Comparison of ENCODE assay signal across 20 cellular contexts in the genomic region with DNA sequence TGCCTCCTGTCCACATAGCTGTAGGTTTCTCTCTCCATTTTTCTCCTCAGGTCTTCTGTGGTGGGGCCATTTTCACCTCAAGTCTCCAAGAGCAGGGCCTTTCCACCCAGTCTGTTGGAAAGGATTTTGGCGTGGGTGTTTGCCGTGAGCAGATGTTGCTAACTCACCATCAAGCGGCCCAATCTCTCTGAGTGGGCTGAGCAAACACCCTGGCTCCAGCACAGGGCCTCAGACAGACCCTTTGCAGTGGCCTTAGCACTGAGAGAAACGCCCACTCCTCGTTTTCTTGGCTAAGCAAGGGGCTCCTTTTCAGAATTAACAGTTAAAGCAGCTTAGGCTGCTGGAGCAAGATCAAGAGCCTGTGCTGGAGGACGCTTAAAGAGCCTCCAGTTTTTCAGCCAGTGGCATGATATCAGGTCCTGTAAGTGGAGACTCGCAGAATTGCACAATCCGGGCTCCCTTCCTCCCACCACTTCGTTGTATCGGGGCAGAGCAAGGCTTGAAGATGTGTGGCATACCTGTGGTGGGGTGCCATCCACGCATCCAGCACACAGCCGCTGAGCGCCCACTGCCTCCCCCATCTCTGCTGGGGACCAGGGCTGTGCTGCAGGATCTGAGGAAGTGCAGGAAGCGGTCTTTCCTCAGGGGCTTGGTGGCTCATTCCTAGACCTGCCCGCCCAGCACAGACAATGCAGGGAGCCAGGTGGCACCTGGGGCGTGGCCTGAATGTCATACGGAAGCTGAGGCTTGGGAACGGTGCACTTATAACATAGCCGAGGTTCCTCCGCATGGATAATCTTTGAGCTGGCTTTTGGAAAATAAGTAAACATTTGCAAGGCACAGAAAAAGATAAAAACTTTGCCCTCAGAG.
DNase-seq lines count a peak whose midpoint lies in the region; ATAC-seq and TF ChIP-seq lines count a peak whose summit lies in the region.
"Had no signal": no experiment of that assay in that cellular context is flagged by ENCODE, and none has a peak within 500 bp of the region (broad histone marks: within the 10 kb centered on the region; RNA-seq: fewer than 3 reads in every experiment).

No MANE protein-coding gene starts in this region.

- no peak for ATAC-seq in HG02870 (IDR thresholded peaks at IDR 0.05; ENCODE audit: unreplicated experiment)

- H3K36me3 ChIP-seq in H7 (replicated peaks; ENCODE audit: control insufficient read depth, insufficient read depth, low read length), result no peaks in the 10 kb centered on the region
- H3K36me3 ChIP-seq in neural progenitor cell, result no peaks in the 10 kb centered on the region
- H3K36me3 ChIP-seq in WERI-Rb-1, result no peaks in the 10 kb centered on the region

- no peak overlapping the region for H3K9ac ChIP-seq in neural progenitor cell

- H3K4me3 ChIP-seq in H7 (ENCODE audit: insufficient read depth, low read depth, low read length) (no peak overlapping the region), neural progenitor cell (no peak overlapping the region), WERI-Rb-1 (ENCODE audit: low read depth, low read length) (no peak overlapping the region)

- H4K20me1 ChIP-seq in neural progenitor cell (ENCODE audit: low read depth), result no peaks in the 10 kb centered on the region

- no peak for TF ChIP-seq CTCF in brain (conservative IDR thresholded peaks at IDR 0.05)
- no peak for TF ChIP-seq CTCF in neural progenitor cell (IDR thresholded peaks at IDR 0.05)
- no peak for TF ChIP-seq CTCF in WERI-Rb-1 (IDR thresholded peaks at IDR 0.05; ENCODE audit: low read depth, low read length)

- H3K9me3 ChIP-seq in neural progenitor cell (ENCODE audit: low read depth) (no peaks in the 10 kb centered on the region), WERI-Rb-1 (ENCODE audit: severe bottlenecking) (no peaks in the 10 kb centered on the region)

- no peak overlapping the region for H3K27ac ChIP-seq in neural progenitor cell
- no peak overlapping the region for H3K27ac ChIP-seq in WERI-Rb-1
- H3K27ac ChIP-seq: HL-60 had no signal

- H3F3A ChIP-seq in neural progenitor cell (ENCODE audit: low read depth), result no peaks in the 10 kb centered on the region

- no peaks in the 10 kb centered on the region for H3K79me2 ChIP-seq in neural progenitor cell (ENCODE audit: low read depth)

- H3K4me3 Mint-ChIP-seq in brain, result no peak overlapping the region
- H3K4me3 Mint-ChIP-seq in neural progenitor cell, result no peak overlapping the region
- H3K4me3 Mint-ChIP-seq: CD14-positive monocyte had no signal

- no peaks in the 10 kb centered on the region for H3K4me1 ChIP-seq in neural progenitor cell

- H3K27me3 ChIP-seq in H7 (ENCODE audit: control insufficient read depth, insufficient read depth, low read length) (no peaks in the 10 kb centered on the region), neural progenitor cell (no peaks in the 10 kb centered on the region), WERI-Rb-1 (ENCODE audit: insufficient read depth, low read depth, severe bottlenecking) (peaks cover 5% of the 10 kb centered on the region)

- peaks cover 11% of the 10 kb centered on the region for H3K27me3 Mint-ChIP-seq in brain
- peaks cover 3% of the 10 kb centered on the region for H3K27me3 Mint-ChIP-seq in neural progenitor cell (ENCODE audit: insufficient read depth, low read depth)

- H3K27ac Mint-ChIP-seq in brain (peak overlapping the region in 3 of 5 experiments; percentile 34 to 50 (median 42)), neural progenitor cell (peak overlapping the region; percentile 34)
- H3K27ac Mint-ChIP-seq: CD14-positive monocyte had no signal

- H2AFZ ChIP-seq in neural progenitor cell (replicated peaks), result no peak overlapping the region

- peak; percentile 44 for DNase-seq in H7
- peak; percentile 12 for DNase-seq in NCI-H2107 (lab: John Stamatoyannopoulos, UW)
- DNase-seq in neural progenitor cell (ENCODE audit: low spot score), result no peak
- no peak for DNase-seq in WERI-Rb-1
- no peak for DNase-seq in medulla oblongata (ENCODE audit: extremely low spot score)
- DNase-seq: ACHN, AML-193, COR-L47, DMS153, NCI-H1105 treated with DMSO at 0.1 percent for 48 hours, NCI-H1930, NCI-H345, NCI-H69, OCI-M1, RPMI8226, SIG-M5 had no signal

- no peaks in the 10 kb centered on the region for H3K9me3 Mint-ChIP-seq in brain
- H3K9me3 Mint-ChIP-seq in neural progenitor cell, result no peaks in the 10 kb centered on the region

- H3K4me1 Mint-ChIP-seq in brain, result peaks cover 42% of the 10 kb centered on the region
- peaks cover 10% of the 10 kb centered on the region for H3K4me1 Mint-ChIP-seq in neural progenitor cell
- H3K4me1 Mint-ChIP-seq: CD14-positive monocyte had no signal

- H3K4me2 ChIP-seq in neural progenitor cell, result no peak overlapping the region

- no peaks in the 10 kb centered on the region for H3K36me3 Mint-ChIP-seq in brain
- no peaks in the 10 kb centered on the region for H3K36me3 Mint-ChIP-seq in neural progenitor cell
- H3K36me3 Mint-ChIP-seq: CD14-positive monocyte had no signal

Comparison
In these comparisons a context has a peak if more than half of its experiments do, and no peak if none do; other contexts are left out.
1. DNase-seq: peak in H7 (single experiment) and NCI-H2107 (single experiment); none in neural progenitor cell (single experiment), WERI-Rb-1 (single experiment) and medulla oblongata (single experiment).